20 cellular contexts compared by ENCODE assay signal in genomic region chr1:45141247-45142003, GRCh38.
"Had no signal": no experiment of that assay in that cellular context is flagged by ENCODE, and none has a peak within 500 bp of the region (broad histone marks: within the 10 kb centered on the region; RNA-seq: fewer than 3 reads in every experiment).

No MANE protein-coding gene starts in this region.

- DNase-seq: dorsolateral prefrontal cortex; effector CD4-positive, alpha-beta T cell; foreskin fibroblast; gastrocnemius medialis; naive B cell; posterior cingulate gyrus; right lobe of liver; stimulated activated CD4-positive, alpha-beta T cell treated with anti-CD3 and anti-CD28 coated beads, Interleukin-12 subunit alpha, Interleukin-12 subunit beta, amount 100 ng/mL, for 4 hours; stimulated activated CD4-positive, alpha-beta T cell treated with anti-CD3 and anti-CD28 coated beads, Interleukin-1b, Interleukin-23, amount 100 ng/mL, for 48 hours; stimulated activated CD4-positive, alpha-beta T cell treated with anti-CD3 and anti-CD28 coated beads, Interleukin-4, amount 100 ng/mL, for 1 hour; stimulated activated CD8-positive, alpha-beta memory T cell treated with anti-CD3 and anti-CD28 coated beads, Interleukin-4, amount 100 ng/mL, for 48 hours; stimulated activated naive CD4-positive, alpha-beta T cell; stimulated activated naive CD8-positive, alpha-beta T cell treated with anti-CD3 and anti-CD28 coated beads, Interleukin-15, amount 100 ng/mL, for 72 hours; trophoblast cell had no signal

- H3K4me3 ChIP-seq: dorsolateral prefrontal cortex, gastrocnemius medialis, lung, right lobe of liver, smooth muscle cell, suprapubic skin, vagina had no signal

- H3K36me3 ChIP-seq: gastrocnemius medialis, right lobe of liver, suprapubic skin, vagina had no signal

- H3K27me3 ChIP-seq: dorsolateral prefrontal cortex, gastrocnemius medialis, right lobe of liver, suprapubic skin, vagina had no signal

- ATAC-seq: gastrocnemius medialis; left lobe of liver; natural killer cell treated with Interleukin-12 subunit alpha and Interleukin-12 subunit beta and Interleukin-15 and Interleukin-18, amount 100 ng/mL, for 72 hours; right lobe of liver; stimulated activated naive CD8-positive, alpha-beta T cell treated with anti-CD3 and anti-CD28 coated beads, Interleukin-15, amount 100 ng/mL, for 72 hours had no signal

- H3K27ac ChIP-seq: dorsolateral prefrontal cortex, gastrocnemius medialis, right lobe of liver, suprapubic skin, vagina had no signal

- H3K4me1 ChIP-seq: gastrocnemius medialis, right lobe of liver, suprapubic skin, vagina had no signal

- H3K9me3 ChIP-seq: gastrocnemius medialis, right lobe of liver, suprapubic skin, vagina had no signal

- H3K4me2 ChIP-seq: smooth muscle cell had no signal
